27 cellular contexts compared by ENCODE assay signal in genomic region chr3:126026277-126026751, GRCh38. TPM values are rescaled to one million over a fixed set of nuclear protein-coding genes. Genes with fewer than 3 reads are reported as not detected.
DNase-seq lines count a peak whose midpoint lies in the region; ATAC-seq lines count a peak whose summit lies in the region.
"Had no signal": no experiment of that assay in that cellular context is flagged by ENCODE, and none has a peak within 500 bp of the region (broad histone marks: within the 10 kb centered on the region; RNA-seq: fewer than 3 reads in every experiment).

No MANE protein-coding gene starts in this region.

- intact Hi-C loops in activated CD4-positive, alpha-beta T cell treated with anti-CD3 and anti-CD28 coated beads for 36 hours (cut with DNase I, micrococcal nuclease): no loop called here

- DNase-seq in activated T-cell treated with anti-CD3 and anti-CD28 coated beads, Interleukin-2, amount 50 U/mL, for 24 hours: no peak
- DNase-seq in activated T-cell treated with anti-CD3 and anti-CD28 coated beads, Interleukin-2, amount 50 U/mL, for 4 hours: no peak
- DNase-seq in NAMALWA (ENCODE audit: low spot score) (peak; percentile 37), islet precursor cell (peak; percentile 22), SHP77 (lab: John Stamatoyannopoulos, UW) (no peak)
- DNase-seq in stimulated activated effector memory CD8-positive, alpha-beta T cell treated with anti-CD3 and anti-CD28 coated beads, Interleukin-12 subunit alpha, Interleukin-12 subunit beta, amount 100 ng/mL, for 72 hours (ENCODE audit: low spot score in 2 of 2): peak in 1 of 2 donors; percentile 40
- no peak for DNase-seq in activated CD4-positive, alpha-beta T cell treated with anti-CD3 and anti-CD28 coated beads for 36 hours
- DNase-seq: ACHN, aorta, Caco-2, gastrocnemius medialis, GDM1, H7, IMR-90, left lung, mesendoderm, NCI-H1105, NCI-H187 treated with DMSO at 0.1 percent for 48 hours, NCI-H526, SJCRH30, transverse colon had no signal

- no peak overlapping the region for H3K4me3 Mint-ChIP-seq in activated T-cell treated with anti-CD3 and anti-CD28 coated beads, Interleukin-2, amount 50 U/mL, for 24 hours
- H3K4me3 Mint-ChIP-seq in activated T-cell treated with anti-CD3 and anti-CD28 coated beads, Interleukin-2, amount 50 U/mL, for 4 hours: no peak overlapping the region
- no peak overlapping the region for H3K4me3 Mint-ChIP-seq in stimulated activated effector memory CD8-positive, alpha-beta T cell treated with anti-CD3 and anti-CD28 coated beads, Interleukin-12 subunit alpha, Interleukin-12 subunit beta, amount 100 ng/mL, for 72 hours
- no peak overlapping the region for H3K4me3 Mint-ChIP-seq in activated CD4-positive, alpha-beta T cell treated with anti-CD3 and anti-CD28 coated beads for 36 hours
- H3K4me3 Mint-ChIP-seq: activated naive CD4-positive, alpha-beta T cell treated with anti-CD3 and anti-CD28 coated beads, Interleukin-2, amount 50 U/mL, for 24 hours; activated T-helper 17 cell treated with anti-CD3 and anti-CD28 coated beads, Interleukin-2, amount 50 U/mL, for 72 hours; dendritic cell treated with granulocyte-macrophage colony-stimulating factor and Interleukin-4, amounts not matched to agents 40 ng/mL and 50 ng/mL, for 4 days had no signal

- H3K9me3 Mint-ChIP-seq in activated T-cell treated with anti-CD3 and anti-CD28 coated beads, Interleukin-2, amount 50 U/mL, for 24 hours: peaks cover 19% of the 10 kb centered on the region
- peaks cover 9% of the 10 kb centered on the region for H3K9me3 Mint-ChIP-seq in activated T-cell treated with anti-CD3 and anti-CD28 coated beads, Interleukin-2, amount 50 U/mL, for 4 hours
- peaks cover 11% of the 10 kb centered on the region for H3K9me3 Mint-ChIP-seq in stimulated activated effector memory CD8-positive, alpha-beta T cell treated with anti-CD3 and anti-CD28 coated beads, Interleukin-12 subunit alpha, Interleukin-12 subunit beta, amount 100 ng/mL, for 72 hours
- H3K9me3 Mint-ChIP-seq in activated CD4-positive, alpha-beta T cell treated with anti-CD3 and anti-CD28 coated beads for 36 hours (ENCODE audit: low read depth): peaks cover 10% of the 10 kb centered on the region

- H3K27me3 Mint-ChIP-seq in activated T-cell treated with anti-CD3 and anti-CD28 coated beads, Interleukin-2, amount 50 U/mL, for 24 hours: no peaks in the 10 kb centered on the region
- H3K27me3 Mint-ChIP-seq in activated T-cell treated with anti-CD3 and anti-CD28 coated beads, Interleukin-2, amount 50 U/mL, for 4 hours (ENCODE audit: low read depth): no peaks in the 10 kb centered on the region
- H3K27me3 Mint-ChIP-seq in activated CD4-positive, alpha-beta T cell treated with anti-CD3 and anti-CD28 coated beads for 36 hours: no peaks in the 10 kb centered on the region
- H3K27me3 Mint-ChIP-seq: activated naive CD4-positive, alpha-beta T cell treated with anti-CD3 and anti-CD28 coated beads, Interleukin-2, amount 50 U/mL, for 24 hours; activated T-helper 17 cell treated with anti-CD3 and anti-CD28 coated beads, Interleukin-2, amount 50 U/mL, for 72 hours; dendritic cell treated with granulocyte-macrophage colony-stimulating factor and Interleukin-4, amounts not matched to agents 40 ng/mL and 50 ng/mL, for 4 days had no signal

- peak overlapping the region; percentile 5 for H3K27ac Mint-ChIP-seq in activated T-cell treated with anti-CD3 and anti-CD28 coated beads, Interleukin-2, amount 50 U/mL, for 24 hours
- H3K27ac Mint-ChIP-seq in stimulated activated effector memory CD8-positive, alpha-beta T cell treated with anti-CD3 and anti-CD28 coated beads, Interleukin-12 subunit alpha, Interleukin-12 subunit beta, amount 100 ng/mL, for 72 hours: peak overlapping the region; percentile 66
- H3K27ac Mint-ChIP-seq in activated CD4-positive, alpha-beta T cell treated with anti-CD3 and anti-CD28 coated beads for 36 hours: no peak overlapping the region
- H3K27ac Mint-ChIP-seq: activated T-helper 17 cell treated with anti-CD3 and anti-CD28 coated beads, Interleukin-2, amount 50 U/mL, for 72 hours; dendritic cell treated with granulocyte-macrophage colony-stimulating factor and Interleukin-4, amounts not matched to agents 40 ng/mL and 50 ng/mL, for 4 days had no signal

- H3K36me3 Mint-ChIP-seq in activated T-cell treated with anti-CD3 and anti-CD28 coated beads, Interleukin-2, amount 50 U/mL, for 24 hours (ENCODE audit: low read depth): peaks cover 76% of the 10 kb centered on the region
- H3K36me3 Mint-ChIP-seq in activated T-cell treated with anti-CD3 and anti-CD28 coated beads, Interleukin-2, amount 50 U/mL, for 4 hours (ENCODE audit: insufficient read depth): peaks cover 44% of the 10 kb centered on the region
- no peaks in the 10 kb centered on the region for H3K36me3 Mint-ChIP-seq in stimulated activated effector memory CD8-positive, alpha-beta T cell treated with anti-CD3 and anti-CD28 coated beads, Interleukin-12 subunit alpha, Interleukin-12 subunit beta, amount 100 ng/mL, for 72 hours
- peaks cover 28% of the 10 kb centered on the region for H3K36me3 Mint-ChIP-seq in activated CD4-positive, alpha-beta T cell treated with anti-CD3 and anti-CD28 coated beads for 36 hours (ENCODE audit: low read depth)

- no peak for ATAC-seq in activated T-cell treated with anti-CD3 and anti-CD28 coated beads, Interleukin-2, amount 50 U/mL, for 4 hours
- peak; percentile 45 for ATAC-seq in stimulated activated effector memory CD8-positive, alpha-beta T cell treated with anti-CD3 and anti-CD28 coated beads, Interleukin-12 subunit alpha, Interleukin-12 subunit beta, amount 100 ng/mL, for 72 hours
- no peak for ATAC-seq in GM21381 (IDR thresholded peaks at IDR 0.05; ENCODE audit: unreplicated experiment)
- ATAC-seq in activated CD4-positive, alpha-beta T cell treated with anti-CD3 and anti-CD28 coated beads for 36 hours: no peak
- ATAC-seq: activated T-helper 17 cell treated with anti-CD3 and anti-CD28 coated beads, Interleukin-2, amount 50 U/mL, for 72 hours; gastrocnemius medialis; left lung had no signal

- peaks cover 9% of the 10 kb centered on the region for H3K4me1 Mint-ChIP-seq in activated T-cell treated with anti-CD3 and anti-CD28 coated beads, Interleukin-2, amount 50 U/mL, for 24 hours (ENCODE audit: low read depth)
- H3K4me1 Mint-ChIP-seq in activated T-cell treated with anti-CD3 and anti-CD28 coated beads, Interleukin-2, amount 50 U/mL, for 4 hours (ENCODE audit: low read depth): peaks cover 11% of the 10 kb centered on the region
- peaks cover 26% of the 10 kb centered on the region for H3K4me1 Mint-ChIP-seq in stimulated activated effector memory CD8-positive, alpha-beta T cell treated with anti-CD3 and anti-CD28 coated beads, Interleukin-12 subunit alpha, Interleukin-12 subunit beta, amount 100 ng/mL, for 72 hours
- peaks cover 6% of the 10 kb centered on the region for H3K4me1 Mint-ChIP-seq in activated CD4-positive, alpha-beta T cell treated with anti-CD3 and anti-CD28 coated beads for 36 hours

- CTCF ChIA-PET in activated CD4-positive, alpha-beta T cell treated with anti-CD3 and anti-CD28 coated beads for 36 hours (lab: Charles Lee): no interaction called here

- POLR2A ChIA-PET in activated CD4-positive, alpha-beta T cell treated with anti-CD3 and anti-CD28 coated beads for 36 hours (lab: Charles Lee): no interaction called here

RNA-seq across cellular contexts. Expression of gene ROPN1B, which starts 57.3 kb away (rescaled TPM):
- total RNA-seq in activated T-cell treated with anti-CD3 and anti-CD28 coated beads, Interleukin-2, amount 50 U/mL, for 4 hours: not detected
- not detected for total RNA-seq in activated CD4-positive, alpha-beta T cell treated with anti-CD3 and anti-CD28 coated beads for 36 hours
- total RNA-seq: activated T-helper 17 cell treated with anti-CD3 and anti-CD28 coated beads, Interleukin-2, amount 50 U/mL, for 72 hours; Caco-2; cardiac muscle cell; H7; hepatocyte; IMR-90; SJCRH30; transverse colon had no signal

RNA-seq across cellular contexts. Expression of gene SLC41A3, which starts 57.6 kb away (rescaled TPM):
- total RNA-seq in activated T-cell treated with anti-CD3 and anti-CD28 coated beads, Interleukin-2, amount 50 U/mL, for 4 hours: 10 to 100 TPM; 23.6 to 28.1 (median 25.4) TPM
- 10 to 100 TPM; 23.1 to 26.6 TPM for total RNA-seq in activated CD4-positive, alpha-beta T cell treated with anti-CD3 and anti-CD28 coated beads for 36 hours

Comparison
In these comparisons a context has a peak if more than half of its experiments do, and no peak if none do; other contexts are left out.
1. DNase-seq: peak in NAMALWA (single experiment) and islet precursor cell (single experiment); none in activated T-cell treated with anti-CD3 and anti-CD28 coated beads, Interleukin-2, amount 50 U/mL, for 24 hours (single experiment), activated T-cell treated with anti-CD3 and anti-CD28 coated beads, Interleukin-2, amount 50 U/mL, for 4 hours (single experiment), activated CD4-positive, alpha-beta T cell treated with anti-CD3 and anti-CD28 coated beads for 36 hours (single experiment) and SHP77 (0 of 2).